Comparison of ENCODE assay signal across 19 cellular contexts in genomic region chr11:44983786-44984185, GRCh38. TPM values are rescaled to one million over a fixed set of nuclear protein-coding genes. Genes with fewer than 3 reads are reported as not detected.
DNase-seq lines count a peak whose midpoint lies in the region; ATAC-seq and TF ChIP-seq lines count a peak whose summit lies in the region.
"Had no signal": no experiment of that assay in that cellular context is flagged by ENCODE, and none has a peak within 500 bp of the region (broad histone marks: within the 10 kb centered on the region; RNA-seq: fewer than 3 reads in every experiment).

No MANE protein-coding gene starts in this region.

- H3K4me3 Mint-ChIP-seq in natural killer cell, result peak overlapping the region; percentile 25
- H3K4me3 Mint-ChIP-seq: CD4-positive, alpha-beta memory T cell had no signal

- peaks cover 20% of the 10 kb centered on the region for H3K4me1 ChIP-seq in suprapubic skin
- peaks cover 6% of the 10 kb centered on the region for H3K4me1 ChIP-seq in smooth muscle cell (ENCODE audit: low read depth)
- H3K4me1 ChIP-seq: HAP-1 had no signal

- peaks cover 26 to 31% of the 10 kb centered on the region in 2 donors for H3K4me1 Mint-ChIP-seq in natural killer cell

- H3K9ac ChIP-seq in smooth muscle cell (ENCODE audit: low read depth), result no peak overlapping the region

- H3K4me3 ChIP-seq in suprapubic skin, result no peak overlapping the region
- no peak overlapping the region for H3K4me3 ChIP-seq in smooth muscle cell
- H3K4me3 ChIP-seq: HAP-1 had no signal

- DNase-seq in activated CD4-positive, CD25-positive, alpha-beta regulatory T cell (lab: John Stamatoyannopoulos, UW), result no peak
- DNase-seq in dermis blood vessel endothelial cell, result peak; percentile 13
- no peak for DNase-seq in natural killer cell
- peak; percentile 48 to 72 for DNase-seq in suprapubic skin (ENCODE audit: low spot score in 2 of 2)
- DNase-seq in smooth muscle cell (lab: John Stamatoyannopoulos, UW; ENCODE audit: unreplicated experiment), result no peak
- no peak for DNase-seq in SHP77 (lab: John Stamatoyannopoulos, UW)
- DNase-seq: CD4-positive, alpha-beta memory T cell; DMS79 treated with DMSO at 0.1 percent for 48 hours; NCI-H1105 treated with DMSO at 0.1 percent for 48 hours; NCI-H1694 treated with DMSO at 0.1 percent for 48 hours; NCI-H2107; NCI-H2227 treated with DMSO at 0.1 percent for 48 hours; NCI-H524; SHP77 treated with DMSO at 0.1 percent for 48 hours had no signal

- no peaks in the 10 kb centered on the region for H3K36me3 ChIP-seq in suprapubic skin
- H3K36me3 ChIP-seq in smooth muscle cell (ENCODE audit: low read depth), result no peaks in the 10 kb centered on the region
- H3K36me3 ChIP-seq: HAP-1 had no signal

- TF ChIP-seq EP300 in suprapubic skin (IDR thresholded peaks at IDR 0.05), result no peak

- H4K20me1 ChIP-seq in smooth muscle cell (ENCODE audit: low read depth), result no peaks in the 10 kb centered on the region

- no peaks in the 10 kb centered on the region for H3K36me3 Mint-ChIP-seq in natural killer cell
- H3K36me3 Mint-ChIP-seq: CD4-positive, alpha-beta memory T cell had no signal

- peak; percentile 60 to 64 for ATAC-seq in activated CD4-positive, CD25-positive, alpha-beta regulatory T cell treated with anti-CD3 and anti-CD28 coated beads, Interleukin-2, amount 50 U/mL, for 24 hours
- peak; percentile 43 to 79 (median 49) for ATAC-seq in natural killer cell
- ATAC-seq in HG02610 (IDR thresholded peaks at IDR 0.05; ENCODE audit: unreplicated experiment), result no peak

- no peak for TF ChIP-seq POLR2A in suprapubic skin (IDR thresholded peaks at IDR 0.05)

- H2AFZ ChIP-seq in smooth muscle cell (ENCODE audit: low read depth), result no peak overlapping the region

- H3K4me2 ChIP-seq in smooth muscle cell, result no peak overlapping the region

- WGBS in suprapubic skin, result 53% methylated on average over 7 of the region's 7 CpGs
- 78% methylated on average over 7 of the region's 7 CpGs for WGBS in smooth muscle cell (ENCODE audit: low lambda C conversion rate)

- H3K9me3 ChIP-seq in suprapubic skin (no peaks in the 10 kb centered on the region), smooth muscle cell (replicated peaks; ENCODE audit: low read depth) (no peaks in the 10 kb centered on the region)
- H3K9me3 ChIP-seq: HAP-1 had no signal

- no peak for TF ChIP-seq CTCF in natural killer cell (IDR thresholded peaks at IDR 0.05)
- no peak for TF ChIP-seq CTCF in suprapubic skin (IDR thresholded peaks at IDR 0.05)
- TF ChIP-seq CTCF in smooth muscle cell (IDR thresholded peaks at IDR 0.05; ENCODE audit: borderline replicate concordance, insufficient read depth, poor library complexity, severe bottlenecking), result no peak

- H3K27ac Mint-ChIP-seq in natural killer cell, result peak overlapping the region; percentile 34 to 62

- no peaks in the 10 kb centered on the region for H3K79me2 ChIP-seq in smooth muscle cell (ENCODE audit: low read depth)

- H3K27me3 Mint-ChIP-seq in natural killer cell (ENCODE audit: low read depth in 2 of 2), result peaks cover 0 to 2% of the 10 kb centered on the region in 2 donors
- H3K27me3 Mint-ChIP-seq: CD4-positive, alpha-beta memory T cell had no signal

- intact Hi-C loops in natural killer cell (cut with micrococcal nuclease), result no loop called here

- H3K27me3 ChIP-seq in suprapubic skin (no peaks in the 10 kb centered on the region), smooth muscle cell (ENCODE audit: low read depth) (peaks cover 10% of the 10 kb centered on the region)

- no peaks in the 10 kb centered on the region for H3K9me3 Mint-ChIP-seq in natural killer cell
- H3K9me3 Mint-ChIP-seq: CD4-positive, alpha-beta memory T cell had no signal

- H3F3A ChIP-seq in smooth muscle cell (ENCODE audit: low read depth), result no peaks in the 10 kb centered on the region

- H3K27ac ChIP-seq in suprapubic skin, result no peak overlapping the region
- no peak overlapping the region for H3K27ac ChIP-seq in smooth muscle cell (ENCODE audit: low read depth)
- H3K27ac ChIP-seq: 22Rv1, HL-60 had no signal

RNA-seq across cellular contexts. Expression of gene TP53I11, which starts 33.1 kb away (rescaled TPM):
- total RNA-seq in dermis blood vessel endothelial cell, result 31.0 and 47.1 TPM in 2 replicates
- 10 to 100 TPM in 1 of 3 donors, 1 to 10 TPM in 2; 3.7 to 13.9 (median 9.2) TPM for total RNA-seq in natural killer cell
- 10 to 100 TPM; 58.0 to 91.5 (median 70.6) TPM for total RNA-seq in suprapubic skin
- total RNA-seq in smooth muscle cell, result 14.2 and 22.0 TPM in 2 replicates
- 53.9 and 61.2 TPM in 2 replicates for polyA plus RNA-seq in smooth muscle cell

Comparison
In these comparisons a context has a peak if more than half of its experiments do, and no peak if none do; other contexts are left out.
1. DNase-seq: peak in dermis blood vessel endothelial cell (single experiment) and suprapubic skin (2 of 2); none in activated CD4-positive, CD25-positive, alpha-beta regulatory T cell (0 of 4), natural killer cell (single experiment), smooth muscle cell (single experiment) and SHP77 (0 of 2).